Comparison of ENCODE assay signal across 8 cellular contexts in genomic region chr3:48402281-48402732, GRCh38. TPM values are rescaled to one million over a fixed set of nuclear protein-coding genes. Genes with fewer than 3 reads are reported as not detected.
A peak's percentile ranks its signal among the peaks of the same experiment; 100 is the strongest.
DNase-seq lines count a peak whose midpoint lies in the region; ATAC-seq, FAIRE-seq and TF ChIP-seq lines count a peak whose summit lies in the region.

No MANE protein-coding gene starts in this region.

- peak overlapping the region; percentile 7 to 20; a peak in 2 of 6 replicates for H3K27ac ChIP-seq in A549
- H3K27ac ChIP-seq in endothelial cell of umbilical vein (ENCODE audit: insufficient read depth, low read depth, low read length): no peak overlapping the region

- DNase-seq in A549 (ENCODE audit: low read depth in 1 of 2, low spot score in 1 of 2) (no peak), MG63 (peak; percentile 91), endothelial cell of umbilical vein (ENCODE audit: low read depth, low spot score) (peak; percentile 89), myocyte (ENCODE audit: low read depth) (peak; percentile 85), NCI-H146 (lab: John Stamatoyannopoulos, UW) (no peak), NCI-H1105 treated with DMSO at 0.1 percent for 48 hours (lab: John Stamatoyannopoulos, UW) (no peak)
- no peak for DNase-seq in stimulated activated CD4-positive, alpha-beta T cell treated with anti-CD3 and anti-CD28 coated beads, Interleukin-4, amount 100 ng/mL, for 24 hours

- no peak for TF ChIP-seq CTCF in A549 (IDR thresholded peaks at IDR 0.05)
- TF ChIP-seq CTCF in endothelial cell of umbilical vein (IDR thresholded peaks at IDR 0.05; ENCODE audit: extremely low read depth in 1 of 2, insufficient read depth in 1 of 2, low read depth in 1 of 2, low read length in 2 of 2): no peak

- no peaks in the 10 kb centered on the region for H4K20me1 ChIP-seq in endothelial cell of umbilical vein (replicated peaks; ENCODE audit: control insufficient read depth, extremely low read depth, insufficient read depth, low read length)

- ATAC-seq in A549 (no peak), HG02870 (IDR thresholded peaks at IDR 0.05; ENCODE audit: unreplicated experiment) (no peak)

- H3K9me3 ChIP-seq in A549 (no peaks in the 10 kb centered on the region), MG63 (no peaks in the 10 kb centered on the region), endothelial cell of umbilical vein (replicated peaks; ENCODE audit: control insufficient read depth, insufficient read depth, low read length) (no peaks in the 10 kb centered on the region)

- dilution Hi-C loops in endothelial cell of umbilical vein (cut with MboI; ENCODE audit: extremely low pct_ligation_motif_present, low sequenced_read_pairs): no loop called here

- no peaks in the 10 kb centered on the region for H3K27me3 ChIP-seq in MG63
- H3K27me3 ChIP-seq in endothelial cell of umbilical vein (ENCODE audit: control insufficient read depth in 2 of 2, insufficient read depth in 2 of 2, low read length in 2 of 2): peaks cover 0 to 1% of the 10 kb centered on the region in 2 experiments

- H3K36me3 ChIP-seq in MG63 (no peaks in the 10 kb centered on the region), endothelial cell of umbilical vein (ENCODE audit: control insufficient read depth in 2 of 2, extremely low read depth in 1 of 2, insufficient read depth in 2 of 2, low read length in 2 of 2) (peaks cover 0 to 13% of the 10 kb centered on the region in 2 experiments)

- intact Hi-C loops in endothelial cell of umbilical vein (cut with micrococcal nuclease): no loop called here

- TF ChIP-seq POLR2A in A549 (IDR thresholded peaks at IDR 0.05; ENCODE audit: low read length): no peak
- no peak for TF ChIP-seq POLR2A in endothelial cell of umbilical vein (IDR thresholded peaks at IDR 0.05; ENCODE audit: low read depth, low read length)

- WGBS in A549 (ENCODE audit: missing lambda C conversion rate): 18% methylated on average over 7 of the region's 8 CpGs

- H2AFZ ChIP-seq in endothelial cell of umbilical vein (ENCODE audit: low read depth, low read length): peak overlapping the region; percentile 1

- no TSS peak for BruUV-seq in endothelial cell of umbilical vein (replicated peaks; lab: Mats Ljungman, UMichigan)

- H3K9ac ChIP-seq in endothelial cell of umbilical vein (replicated peaks; ENCODE audit: extremely low read depth, insufficient read depth, low read length): no peak overlapping the region

- peak overlapping the region; percentile 14; the same call in 1 of the 3 replicates for H3K4me2 ChIP-seq in A549
- H3K4me2 ChIP-seq in endothelial cell of umbilical vein (ENCODE audit: insufficient read depth, low read length): no peak overlapping the region

- POLR2A ChIA-PET in A549 (lab: Yijun Ruan, JAX): no interaction called here
- POLR2A ChIA-PET in endothelial cell of umbilical vein (lab: Charles Lee): no interaction called here

- FAIRE-seq in A549 (lab: Jason Lieb, UNC): no peak
- peak; percentile 92 for FAIRE-seq in endothelial cell of umbilical vein (lab: Jason Lieb, UNC)

- no peak overlapping the region for H3K4me3 ChIP-seq in A549
- H3K4me3 ChIP-seq in MG63: no peak overlapping the region
- H3K4me3 ChIP-seq in endothelial cell of umbilical vein (replicated peaks in 1 of 3; ENCODE audit: insufficient read depth in 1 of 3, low read depth in 1 of 3, low read length in 3 of 3): no peak overlapping the region

- no peaks in the 10 kb centered on the region for H3K79me2 ChIP-seq in endothelial cell of umbilical vein (ENCODE audit: control insufficient read depth, insufficient read depth, low read length)

- no peak for TF ChIP-seq RAD21 in A549 (conservative IDR thresholded peaks at IDR 0.05 in 1 of 2, IDR thresholded peaks at IDR 0.05 in 1 of 2)

- H3K4me1 ChIP-seq in A549: peaks cover 10% of the 10 kb centered on the region
- peaks cover 10% of the 10 kb centered on the region for H3K4me1 ChIP-seq in endothelial cell of umbilical vein (ENCODE audit: control insufficient read depth, extremely low read depth, insufficient read depth, low read length)

- CTCF ChIA-PET in A549 (lab: Yijun Ruan, JAX) (interaction anchor here (1.9 to 31.5 kb wide), 6 partner anchors 9 to 147 kb away, joined by 13 to 488 read pairs (median 17); partner anchors contain the start of genes ATRIP, CCDC51, PLXNB1 and TMA7), endothelial cell of umbilical vein (lab: Charles Lee) (interaction anchor here (3.3 to 12.6 kb wide), 2 partner anchors 34 to 145 kb away, joined by 86 to 716 read pairs; no protein-coding TSS in a partner anchor)

- no peaks in the 10 kb centered on the region for H3K9me1 ChIP-seq in endothelial cell of umbilical vein (replicated peaks; ENCODE audit: control insufficient read depth, extremely low read depth, insufficient read depth, low read length)

- TF ChIP-seq EP300 in A549 (IDR thresholded peaks at IDR 0.05): no peak

RNA-seq across cellular contexts. Expression of gene PLXNB1, which starts 27.6 kb away (rescaled TPM):
- polyA plus RNA-seq in A549 (2011; rRNA removed) (10.0 and 12.6 TPM in 2 replicates), A549 (2017; fragmentation: RNase III; extraction: RNeasy Plus Mini Kit Qiagen cat#74134 plus additional on column Dnase treatment) (16.7 to 20.9 TPM (median 20.5 TPM) in 3 replicates), endothelial cell of umbilical vein (45.2 and 47.5 TPM in 2 replicates)
- 11.8 and 15.0 TPM in 2 replicates for polyA plus RNA-seq in A549 (2012; cell fraction: cytosol; rRNA removed)
- 87.1 and 98.2 TPM in 2 replicates for polyA plus RNA-seq in A549 (2012; cell fraction: nucleus; rRNA removed)
- polyA minus RNA-seq in A549 (2011; rRNA and poly(A)+ RNA removed): 27.0 and 33.1 TPM in 2 replicates
- 1.6 and 7.0 TPM in 2 replicates for total RNA-seq in MG63 (2014; rRNA removed; shearing (Covaris generic); ENCODE audit: low replicate concordance)
- total RNA-seq in endothelial cell of umbilical vein (43.0 and 43.1 TPM in 2 replicates), myocyte (59.2 and 75.7 TPM in 2 replicates)
- polyA plus RNA-seq in endothelial cell of umbilical vein (2011; cell fraction: cytosol; rRNA removed): 18.3 and 23.0 TPM in 2 replicates
- 262 and 302 TPM in 2 replicates for polyA plus RNA-seq in endothelial cell of umbilical vein (2011; cell fraction: nucleus; rRNA removed)
- 25.8 and 32.9 TPM in 2 replicates for polyA plus RNA-seq in endothelial cell of umbilical vein (2012)
- 52.5 and 60.1 TPM in 2 replicates for polyA minus RNA-seq in endothelial cell of umbilical vein
- 27.2 TPM for polyA minus RNA-seq in endothelial cell of umbilical vein (2011; cell fraction: cytosol; rRNA and poly(A)+ RNA removed)
- 66.9 and 99.7 TPM in 2 replicates for polyA minus RNA-seq in endothelial cell of umbilical vein (2011; cell fraction: nucleus; rRNA and poly(A)+ RNA removed)
- polyA plus RNA-seq in myocyte (2012): 52.3 TPM

RNA-seq across cellular contexts. Expression of gene FBXW12, which starts 30.3 kb away (rescaled TPM):
- polyA plus RNA-seq in A549 (2011; rRNA removed) (not detected in 2 replicates), A549 (2017; fragmentation: RNase III; extraction: RNeasy Plus Mini Kit Qiagen cat#74134 plus additional on column Dnase treatment) (not detected in 3 replicates), endothelial cell of umbilical vein (not detected in 2 replicates)
- polyA plus RNA-seq in A549 (2012; cell fraction: cytosol; rRNA removed): not detected in 2 replicates
- 0.02 TPM in 1 of 2 replicates, not detected in the other for polyA plus RNA-seq in A549 (2012; cell fraction: nucleus; rRNA removed)
- 0.29 TPM in 1 of 2 replicates, not detected in the other for polyA minus RNA-seq in A549 (2011; rRNA and poly(A)+ RNA removed)
- not detected in 2 replicates for total RNA-seq in MG63 (2014; rRNA removed; shearing (Covaris generic); ENCODE audit: low replicate concordance)
- total RNA-seq in endothelial cell of umbilical vein (not detected in 2 replicates), myocyte (0.21 TPM in 1 of 2 replicates, not detected in the other)
- not detected in 2 replicates for polyA plus RNA-seq in endothelial cell of umbilical vein (2011; cell fraction: cytosol; rRNA removed)
- polyA plus RNA-seq in endothelial cell of umbilical vein (2011; cell fraction: nucleus; rRNA removed): 0.13 and 0.32 TPM in 2 replicates
- polyA plus RNA-seq in endothelial cell of umbilical vein (2012): not detected in 2 replicates
- not detected in 2 replicates for polyA minus RNA-seq in endothelial cell of umbilical vein
- not detected for polyA minus RNA-seq in endothelial cell of umbilical vein (2011; cell fraction: cytosol; rRNA and poly(A)+ RNA removed)
- polyA minus RNA-seq in endothelial cell of umbilical vein (2011; cell fraction: nucleus; rRNA and poly(A)+ RNA removed): not detected in 2 replicates
- 0.28 TPM for polyA plus RNA-seq in myocyte (2012)

RNA-seq across cellular contexts. Expression of gene CCDC51, which starts 37.6 kb away (rescaled TPM):
- polyA plus RNA-seq in A549 (2011; rRNA removed): 19.8 and 22.9 TPM in 2 replicates
- polyA plus RNA-seq in A549 (2012; cell fraction: cytosol; rRNA removed): 26.0 and 26.1 TPM in 2 replicates
- polyA plus RNA-seq in A549 (2012; cell fraction: nucleus; rRNA removed): 17.5 and 19.2 TPM in 2 replicates
- polyA plus RNA-seq in A549 (2017; fragmentation: RNase III; extraction: RNeasy Plus Mini Kit Qiagen cat#74134 plus additional on column Dnase treatment): 24.6 to 26.7 TPM (median 25.7 TPM) in 3 replicates
- 11.1 and 14.0 TPM in 2 replicates for polyA minus RNA-seq in A549 (2011; rRNA and poly(A)+ RNA removed)
- 26.9 and 28.6 TPM in 2 replicates for total RNA-seq in MG63 (2014; rRNA removed; shearing (Covaris generic); ENCODE audit: low replicate concordance)
- 9.8 and 11.2 TPM in 2 replicates for total RNA-seq in endothelial cell of umbilical vein
- polyA plus RNA-seq in endothelial cell of umbilical vein: 10.1 and 11.3 TPM in 2 replicates
- polyA plus RNA-seq in endothelial cell of umbilical vein (2011; cell fraction: cytosol; rRNA removed): 12.5 TPM in 2 replicates
- 5.2 and 5.5 TPM in 2 replicates for polyA plus RNA-seq in endothelial cell of umbilical vein (2011; cell fraction: nucleus; rRNA removed)
- polyA plus RNA-seq in endothelial cell of umbilical vein (2012): 8.8 and 11.8 TPM in 2 replicates
- polyA minus RNA-seq in endothelial cell of umbilical vein: 6.5 and 7.6 TPM in 2 replicates
- polyA minus RNA-seq in endothelial cell of umbilical vein (2011; cell fraction: cytosol; rRNA and poly(A)+ RNA removed): 8.0 TPM
- polyA minus RNA-seq in endothelial cell of umbilical vein (2011; cell fraction: nucleus; rRNA and poly(A)+ RNA removed): 0.48 and 1.7 TPM in 2 replicates
- 26.2 and 39.4 TPM in 2 replicates for total RNA-seq in myocyte
- 26.5 TPM for polyA plus RNA-seq in myocyte (2012)

RNA-seq across cellular contexts. Expression of gene TMA7, which starts 37.8 kb away (rescaled TPM):
- polyA plus RNA-seq in A549 (2011; rRNA removed) (139 and 303 TPM in 2 replicates), A549 (2017; fragmentation: RNase III; extraction: RNeasy Plus Mini Kit Qiagen cat#74134 plus additional on column Dnase treatment) (417 to 485 TPM (median 420 TPM) in 3 replicates), endothelial cell of umbilical vein (73.0 and 137 TPM in 2 replicates)
- polyA plus RNA-seq in A549 (2012; cell fraction: cytosol; rRNA removed): 117 and 193 TPM in 2 replicates
- 29.3 and 61.3 TPM in 2 replicates for polyA plus RNA-seq in A549 (2012; cell fraction: nucleus; rRNA removed)
- 10.5 and 15.8 TPM in 2 replicates for polyA minus RNA-seq in A549 (2011; rRNA and poly(A)+ RNA removed)
- total RNA-seq in MG63 (2014; rRNA removed; shearing (Covaris generic); ENCODE audit: low replicate concordance): 316 and 348 TPM in 2 replicates
- total RNA-seq in endothelial cell of umbilical vein (306 and 332 TPM in 2 replicates), myocyte (195 and 221 TPM in 2 replicates)
- 341 and 475 TPM in 2 replicates for polyA plus RNA-seq in endothelial cell of umbilical vein (2011; cell fraction: cytosol; rRNA removed)
- polyA plus RNA-seq in endothelial cell of umbilical vein (2011; cell fraction: nucleus; rRNA removed): 95.0 and 136 TPM in 2 replicates
- polyA plus RNA-seq in endothelial cell of umbilical vein (2012): 427 and 444 TPM in 2 replicates
- polyA minus RNA-seq in endothelial cell of umbilical vein: 14.0 and 15.7 TPM in 2 replicates
- 37.3 TPM for polyA minus RNA-seq in endothelial cell of umbilical vein (2011; cell fraction: cytosol; rRNA and poly(A)+ RNA removed)
- polyA minus RNA-seq in endothelial cell of umbilical vein (2011; cell fraction: nucleus; rRNA and poly(A)+ RNA removed): 14.8 and 17.1 TPM in 2 replicates
- 417 TPM for polyA plus RNA-seq in myocyte (2012)

RNA-seq across cellular contexts. Expression of gene ATRIP, which starts 44.2 kb away (rescaled TPM):
- 8.5 and 9.4 TPM in 2 replicates for polyA plus RNA-seq in A549 (2011; rRNA removed)
- 8.6 and 8.9 TPM in 2 replicates for polyA plus RNA-seq in A549 (2012; cell fraction: cytosol; rRNA removed)
- polyA plus RNA-seq in A549 (2012; cell fraction: nucleus; rRNA removed): 21.4 and 21.5 TPM in 2 replicates
- polyA plus RNA-seq in A549 (2017; fragmentation: RNase III; extraction: RNeasy Plus Mini Kit Qiagen cat#74134 plus additional on column Dnase treatment): 5.8 to 6.6 TPM (median 6.1 TPM) in 3 replicates
- polyA minus RNA-seq in A549 (2011; rRNA and poly(A)+ RNA removed): 12.5 and 13.1 TPM in 2 replicates
- 6.8 and 25.3 TPM in 2 replicates for total RNA-seq in MG63 (2014; rRNA removed; shearing (Covaris generic); ENCODE audit: low replicate concordance)
- 12.6 and 14.7 TPM in 2 replicates for total RNA-seq in endothelial cell of umbilical vein
- polyA plus RNA-seq in endothelial cell of umbilical vein: 10.6 and 13.0 TPM in 2 replicates
- polyA plus RNA-seq in endothelial cell of umbilical vein (2011; cell fraction: cytosol; rRNA removed): 10.1 and 10.5 TPM in 2 replicates
- 20.9 and 22.8 TPM in 2 replicates for polyA plus RNA-seq in endothelial cell of umbilical vein (2011; cell fraction: nucleus; rRNA removed)
- 8.6 and 8.9 TPM in 2 replicates for polyA plus RNA-seq in endothelial cell of umbilical vein (2012)
- 11.8 and 11.9 TPM in 2 replicates for polyA minus RNA-seq in endothelial cell of umbilical vein
- polyA minus RNA-seq in endothelial cell of umbilical vein (2011; cell fraction: cytosol; rRNA and poly(A)+ RNA removed): 15.4 TPM
- 7.6 and 11.9 TPM in 2 replicates for polyA minus RNA-seq in endothelial cell of umbilical vein (2011; cell fraction: nucleus; rRNA and poly(A)+ RNA removed)
- 7.8 and 10.4 TPM in 2 replicates for total RNA-seq in myocyte
- polyA plus RNA-seq in myocyte (2012): 6.5 TPM

Comparison
In these comparisons a context has a peak if more than half of its experiments do, and no peak if none do; other contexts are left out.
1. DNase-seq: peak in MG63 (single experiment), endothelial cell of umbilical vein (single experiment) and myocyte (single experiment); none in A549 (0 of 2), NCI-H146 (single experiment), stimulated activated CD4-positive, alpha-beta T cell treated with anti-CD3 and anti-CD28 coated beads, Interleukin-4, amount 100 ng/mL, for 24 hours (single experiment) and NCI-H1105 treated with DMSO at 0.1 percent for 48 hours (single experiment).